5 cellular contexts compared by ENCODE assay signal in genomic region chr20:20355503-20355902, GRCh38. TPM values are rescaled to one million over a fixed set of nuclear protein-coding genes. Genes with fewer than 3 reads are reported as not detected.
"Had no signal": no experiment of that assay in that cellular context is flagged by ENCODE, and none has a peak within 500 bp of the region (broad histone marks: within the 10 kb centered on the region; RNA-seq: fewer than 3 reads in every experiment).

No MANE protein-coding gene starts in this region.

RNA-seq across cellular contexts. Expression of gene INSM1, which starts 12.4 kb away (rescaled TPM):
- total RNA-seq: HepG2, HT1080, IMR-90, K562 had no signal
- polyA plus RNA-seq: HepG2, IgD-negative memory B cell, IMR-90, K562 had no signal
